ENCODE assay signal across 39 cellular contexts in the genomic region with DNA sequence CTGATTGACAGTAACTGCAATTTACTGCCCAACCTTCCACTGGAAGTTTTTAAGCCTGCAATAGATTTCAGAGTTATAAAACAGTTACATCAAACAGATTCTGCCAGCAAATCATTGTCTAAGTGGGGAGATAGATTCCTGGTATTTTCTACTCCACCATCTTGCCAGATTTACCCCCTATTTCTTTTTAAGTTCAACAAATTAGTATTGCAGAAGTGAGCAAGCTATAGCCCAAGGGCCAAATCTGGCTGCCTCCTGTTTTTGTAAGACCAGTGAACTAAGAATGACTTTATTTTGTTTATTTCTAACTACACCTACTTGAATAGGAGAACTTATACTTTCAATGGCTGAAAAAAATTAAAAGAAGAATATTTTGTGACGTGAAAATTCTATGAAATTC. TPM values are rescaled to one million over a fixed set of nuclear protein-coding genes. Genes with fewer than 3 reads are reported as not detected.
"Had no signal": no experiment of that assay in that cellular context is flagged by ENCODE, and none has a peak within 500 bp of the region (broad histone marks: within the 10 kb centered on the region; RNA-seq: fewer than 3 reads in every experiment).

No MANE protein-coding gene starts in this region.

- H3K36me3 Mint-ChIP-seq: activated naive CD4-positive, alpha-beta T cell treated with anti-CD3 and anti-CD28 coated beads, Interleukin-2, amount 10 ng/mL, durations not matched to agents 7 days and 5 days; activated naive CD4-positive, alpha-beta T cell treated with anti-CD3 and anti-CD28 coated beads, Interleukin-2, amount 50 U/mL, for 24 hours; activated naive CD8-positive, alpha-beta T cell; activated naive CD8-positive, alpha-beta T cell treated with anti-CD3 and anti-CD28 coated beads for 36 hours; activated naive CD8-positive, alpha-beta T cell treated with anti-CD3 and anti-CD28 coated beads, Interleukin-2, amount 10 ng/mL, durations not matched to agents 7 days and 5 days; brain had no signal

- H3K9me3 ChIP-seq: ascending aorta, body of pancreas had no signal

- H3K9me3 Mint-ChIP-seq: activated naive CD4-positive, alpha-beta T cell treated with anti-CD3 and anti-CD28 coated beads for 36 hours; activated naive CD4-positive, alpha-beta T cell treated with anti-CD3 and anti-CD28 coated beads, Interleukin-2, amount 10 ng/mL, durations not matched to agents 7 days and 5 days; activated naive CD4-positive, alpha-beta T cell treated with anti-CD3 and anti-CD28 coated beads, Interleukin-2, amount 50 U/mL, for 24 hours; activated T-helper 1 cell treated with anti-CD3 and anti-CD28 coated beads, Interleukin-12 subunit alpha, Interleukin-12 subunit beta, Interleukin-2, Interleukin-4 antibody, amounts not matched to agents 30 ng/mL and 10 ng/mL and 1 ng/mL, durations not matched to agents 14 hours and 24 hours and 36 hours; activated T-helper 17 cell treated with anti-CD3 and anti-CD28 coated beads, Interleukin-2, amount 50 U/mL, for 72 hours; central memory CD8-positive, alpha-beta T cell had no signal

- H3K4me1 Mint-ChIP-seq: activated naive CD4-positive, alpha-beta T cell treated with anti-CD3 and anti-CD28 coated beads, Interleukin-2, amount 10 ng/mL, durations not matched to agents 7 days and 5 days; activated naive CD4-positive, alpha-beta T cell treated with anti-CD3 and anti-CD28 coated beads, Interleukin-2, amount 50 U/mL, for 24 hours; activated naive CD8-positive, alpha-beta T cell treated with anti-CD3 and anti-CD28 coated beads for 36 hours; activated naive CD8-positive, alpha-beta T cell treated with anti-CD3 and anti-CD28 coated beads, Interleukin-2, amount 10 ng/mL, durations not matched to agents 7 days and 5 days; activated naive CD8-positive, alpha-beta T cell treated with anti-CD3 and anti-CD28 coated beads, Interleukin-2, amount 50 U/mL, for 24 hours; activated T-helper 17 cell treated with anti-CD3 and anti-CD28 coated beads, Interleukin-2, amount 50 U/mL, for 72 hours; brain; central memory CD8-positive, alpha-beta T cell had no signal

- ATAC-seq: activated naive CD4-positive, alpha-beta T cell treated with anti-CD3 and anti-CD28 coated beads, Interleukin-2, amount 50 U/mL, for 72 hours; activated naive CD8-positive, alpha-beta T cell treated with anti-CD3 and anti-CD28 coated beads, Interleukin-2, amount 50 U/mL, for 24 hours; activated T-cell treated with anti-CD3 and anti-CD28 coated beads, Interleukin-2, amount 50 U/mL, for 4 hours; activated T-cell treated with anti-CD3 and anti-CD28 coated beads, Interleukin-2, amount 50 U/mL, for 72 hours; activated T-helper 17 cell treated with anti-CD3 and anti-CD28 coated beads, Interleukin-2, amount 50 U/mL, for 72 hours; body of pancreas had no signal

- H3K4me3 Mint-ChIP-seq: activated naive CD4-positive, alpha-beta T cell treated with anti-CD3 and anti-CD28 coated beads for 36 hours; activated naive CD4-positive, alpha-beta T cell treated with anti-CD3 and anti-CD28 coated beads, Interleukin-2, amount 10 ng/mL, durations not matched to agents 7 days and 5 days; activated naive CD4-positive, alpha-beta T cell treated with anti-CD3 and anti-CD28 coated beads, Interleukin-2, amount 50 U/mL, for 24 hours; activated naive CD8-positive, alpha-beta T cell; activated naive CD8-positive, alpha-beta T cell treated with anti-CD3 and anti-CD28 coated beads for 36 hours; activated naive CD8-positive, alpha-beta T cell treated with anti-CD3 and anti-CD28 coated beads, Interleukin-2, amount 10 ng/mL, durations not matched to agents 7 days and 5 days; activated naive CD8-positive, alpha-beta T cell treated with anti-CD3 and anti-CD28 coated beads, Interleukin-2, amount 50 U/mL, for 24 hours; activated T-cell treated with anti-CD3 and anti-CD28 coated beads, Interleukin-2, amount 50 U/mL, for 4 hours; activated T-cell treated with anti-CD3 and anti-CD28 coated beads, Interleukin-2, amount 50 U/mL, for 72 hours; activated T-helper 1 cell treated with anti-CD3 and anti-CD28 coated beads, Interleukin-12 subunit alpha, Interleukin-12 subunit beta, Interleukin-2, Interleukin-4 antibody, amounts not matched to agents 30 ng/mL and 10 ng/mL and 1 ng/mL, durations not matched to agents 14 hours and 24 hours and 36 hours; activated T-helper 17 cell treated with anti-CD3 and anti-CD28 coated beads, Interleukin-2, amount 50 U/mL, for 72 hours; brain; central memory CD8-positive, alpha-beta T cell had no signal

- H3K4me1 ChIP-seq: adrenal gland, ascending aorta, breast epithelium had no signal

- H3K36me3 ChIP-seq: adrenal gland, ascending aorta, brain microvascular endothelial cell, breast epithelium, cardiac muscle cell had no signal

- H3K27me3 ChIP-seq: adrenal gland, ascending aorta, body of pancreas, brain microvascular endothelial cell, breast epithelium, cardiac muscle cell had no signal

- DNase-seq: activated effector memory CD4-positive, alpha-beta T cell treated with anti-CD3 and anti-CD28 coated beads, Interleukin-2, amount 50 U/mL, for 16 hours; activated effector memory CD4-positive, alpha-beta T cell treated with Interleukin-2 at 50 U/mL for 16 hours; activated gamma-delta T cell; activated gamma-delta T cell treated with Interleukin-2 at 50 U/mL for 16 hours; activated naive CD4-positive, alpha-beta T cell; activated naive CD4-positive, alpha-beta T cell treated with anti-CD3 and anti-CD28 coated beads for 36 hours; activated naive CD4-positive, alpha-beta T cell treated with anti-CD3 and anti-CD28 coated beads, Interleukin-2, amount 10 ng/mL, durations not matched to agents 7 days and 5 days; activated naive CD4-positive, alpha-beta T cell treated with anti-CD3 and anti-CD28 coated beads, Interleukin-2, amount 50 U/mL, for 16 hours; activated naive CD4-positive, alpha-beta T cell treated with Interleukin-2 at 50 U/mL for 16 hours; activated naive CD8-positive, alpha-beta T cell treated with anti-CD3 and anti-CD28 coated beads for 36 hours; activated naive CD8-positive, alpha-beta T cell treated with anti-CD3 and anti-CD28 coated beads, Interleukin-2, amount 10 ng/mL, durations not matched to agents 7 days and 5 days; activated naive CD8-positive, alpha-beta T cell treated with anti-CD3 and anti-CD28 coated beads, Interleukin-2, amount 50 U/mL, for 24 hours; activated T-cell treated with anti-CD3 and anti-CD28 coated beads for 4 hours; activated T-cell treated with anti-CD3 and anti-CD28 coated beads, Interleukin-2, amount 50 U/mL, for 1 hour; activated T-cell treated with anti-CD3 and anti-CD28 coated beads, Interleukin-2, amount 50 U/mL, for 4 hours; activated T-cell treated with anti-CD3 and anti-CD28 coated beads, Interleukin-2, amount 50 U/mL, for 48 hours; activated T-cell treated with anti-CD3 and anti-CD28 coated beads, Interleukin-2, amount 50 U/mL, for 72 hours; adrenal gland; amniotic stem cell; amygdala; anterior cingulate cortex; aorta; body of pancreas; brain microvascular endothelial cell; caudate nucleus; central memory CD4-positive, alpha-beta T cell; cerebellar nuclear complex had no signal

- H3K27ac Mint-ChIP-seq: activated naive CD4-positive, alpha-beta T cell treated with anti-CD3 and anti-CD28 coated beads for 36 hours; activated naive CD4-positive, alpha-beta T cell treated with anti-CD3 and anti-CD28 coated beads, Interleukin-2, amount 10 ng/mL, durations not matched to agents 7 days and 5 days; activated naive CD4-positive, alpha-beta T cell treated with anti-CD3 and anti-CD28 coated beads, Interleukin-2, amount 50 U/mL, for 24 hours; activated naive CD4-positive, alpha-beta T cell treated with anti-CD3 and anti-CD28 coated beads, Interleukin-2, amount 50 U/mL, for 72 hours; activated naive CD8-positive, alpha-beta T cell; activated naive CD8-positive, alpha-beta T cell treated with anti-CD3 and anti-CD28 coated beads for 36 hours; activated naive CD8-positive, alpha-beta T cell treated with anti-CD3 and anti-CD28 coated beads, Interleukin-2, amount 10 ng/mL, durations not matched to agents 7 days and 5 days; activated naive CD8-positive, alpha-beta T cell treated with anti-CD3 and anti-CD28 coated beads, Interleukin-2, amount 50 U/mL, for 24 hours; activated T-cell treated with anti-CD3 and anti-CD28 coated beads, Interleukin-2, amount 50 U/mL, for 72 hours; activated T-helper 1 cell treated with anti-CD3 and anti-CD28 coated beads, Interleukin-12 subunit alpha, Interleukin-12 subunit beta, Interleukin-2, Interleukin-4 antibody, amounts not matched to agents 30 ng/mL and 10 ng/mL and 1 ng/mL, durations not matched to agents 14 hours and 24 hours and 36 hours; activated T-helper 17 cell treated with anti-CD3 and anti-CD28 coated beads, Interleukin-2, amount 50 U/mL, for 72 hours; activated T-helper 2 cell treated with anti-CD3 and anti-CD28 coated beads, Interferon-gamma antibody, Interleukin-2, Interleukin-4, amounts not matched to agents 10 μg/mL and 5 μg/mL and 100 μg/mL, durations not matched to agents 14 hours and 24 hours and 36 hours; brain had no signal

- H3K27ac ChIP-seq: adrenal gland, ascending aorta, body of pancreas, brain microvascular endothelial cell, breast epithelium, cardiac muscle cell had no signal

- H3K4me3 ChIP-seq: adrenal gland, ascending aorta, body of pancreas, breast epithelium, cardiac muscle cell had no signal

RNA-seq across cellular contexts. Expression of gene TMEM171, which starts 8.8 kb away (rescaled TPM):
- total RNA-seq: activated naive CD4-positive, alpha-beta T cell treated with anti-CD3 and anti-CD28 coated beads for 36 hours; activated naive CD4-positive, alpha-beta T cell treated with anti-CD3 and anti-CD28 coated beads, Interleukin-2, amount 50 U/mL, for 72 hours; activated naive CD8-positive, alpha-beta T cell treated with anti-CD3 and anti-CD28 coated beads for 36 hours; activated T-cell treated with anti-CD3 and anti-CD28 coated beads, Interleukin-2, amount 50 U/mL, for 72 hours; activated T-helper 1 cell treated with anti-CD3 and anti-CD28 coated beads, Interleukin-12 subunit alpha, Interleukin-12 subunit beta, Interleukin-2, Interleukin-4 antibody, amounts not matched to agents 30 ng/mL and 10 ng/mL and 1 ng/mL, durations not matched to agents 14 hours and 24 hours and 36 hours; activated T-helper 17 cell treated with anti-CD3 and anti-CD28 coated beads, Interleukin-2, amount 50 U/mL, for 72 hours; activated T-helper 2 cell treated with anti-CD3 and anti-CD28 coated beads, Interferon-gamma antibody, Interleukin-2, Interleukin-4, amounts not matched to agents 10 μg/mL and 5 μg/mL and 100 μg/mL, durations not matched to agents 14 hours and 24 hours and 36 hours; aorta; ascending aorta; cardiac muscle cell; cardiac septum had no signal
- polyA plus RNA-seq: cardiac muscle cell had no signal
